ENCODE assay signal across 26 cellular contexts in genomic region chr19:6967962-6968361, GRCh38. TPM values are rescaled to one million over a fixed set of nuclear protein-coding genes. Genes with fewer than 3 reads are reported as not detected.
"Had no signal": no experiment of that assay in that cellular context is flagged by ENCODE, and none has a peak within 500 bp of the region (broad histone marks: within the 10 kb centered on the region; RNA-seq: fewer than 3 reads in every experiment).

No MANE protein-coding gene starts in this region.

- H3K27me3 ChIP-seq: breast epithelium, right lobe of liver, tibial artery had no signal

- H3K4me1 ChIP-seq: breast epithelium, lower lobe of right lung, right lobe of liver had no signal

- ATAC-seq: activated CD8-positive, alpha-beta T cell treated with anti-CD3 and anti-CD28 coated beads for 36 hours; effector memory CD8-positive, alpha-beta T cell; esophagus mucosa; left lobe of liver; lower lobe of right lung; right lobe of liver; stimulated activated naive CD8-positive, alpha-beta T cell treated with anti-CD3 and anti-CD28 coated beads, Interleukin-15, amount 100 ng/mL, for 72 hours had no signal

- H3K27ac ChIP-seq: breast epithelium, dorsolateral prefrontal cortex, lower lobe of right lung, right lobe of liver, skin epidermis, tibial artery had no signal

- DNase-seq: activated CD4-positive, alpha-beta T cell treated with anti-CD3 and anti-CD28 coated beads, Interleukin-2, amount 10 ng/mL, durations not matched to agents 7 days and 5 days; activated CD8-positive, alpha-beta T cell treated with anti-CD3 and anti-CD28 coated beads for 36 hours; activated gamma-delta T cell treated with Interleukin-2 at 50 U/mL for 16 hours; activated T-cell treated with anti-CD3 and anti-CD28 coated beads, Interleukin-2, amount 50 U/mL, for 1 hour; amniotic stem cell; dorsolateral prefrontal cortex; effector memory CD8-positive, alpha-beta T cell; foreskin melanocyte; immature natural killer cell; lower lobe of right lung; naive B cell; occipital lobe; posterior cingulate gyrus; right lobe of liver; stimulated activated CD4-positive, alpha-beta T cell treated with anti-CD3 and anti-CD28 coated beads, Interleukin-1b, Interleukin-23, amount 100 ng/mL, for 48 hours; stimulated activated naive CD8-positive, alpha-beta T cell treated with anti-CD3 and anti-CD28 coated beads, Interleukin-15, amount 100 ng/mL, for 72 hours; tibial artery had no signal

- H3K36me3 ChIP-seq: breast epithelium, lower lobe of right lung, right lobe of liver, tibial artery had no signal

- H3K9me3 ChIP-seq: breast epithelium, lower lobe of right lung, right lobe of liver, tibial artery had no signal

- H3K4me3 ChIP-seq: breast epithelium, dorsolateral prefrontal cortex, lower lobe of right lung, right lobe of liver, skin epidermis, tibial artery had no signal

RNA-seq across cellular contexts. Expression of gene MBD3L2B, which starts 53.3 kb away (rescaled TPM):
- total RNA-seq: activated CD4-positive, alpha-beta T cell treated with anti-CD3 and anti-CD28 coated beads, Interleukin-2, amount 10 ng/mL, durations not matched to agents 7 days and 5 days; activated CD8-positive, alpha-beta T cell treated with anti-CD3 and anti-CD28 coated beads for 36 hours; breast epithelium; dorsolateral prefrontal cortex; endothelial cell of umbilical vein; esophagus mucosa; kidney epithelial cell; left lobe of liver; lower lobe of right lung; mesenteric fat pad; mucosa of gallbladder; occipital lobe; right lobe of liver; urinary bladder had no signal
